Comparison of ENCODE assay signal across 24 cellular contexts in genomic region chr20:62638055-62638570, GRCh38. TPM values are rescaled to one million over a fixed set of nuclear protein-coding genes. Genes with fewer than 3 reads are reported as not detected.
"Had no signal": no experiment of that assay in that cellular context is flagged by ENCODE, and none has a peak within 500 bp of the region (broad histone marks: within the 10 kb centered on the region; RNA-seq: fewer than 3 reads in every experiment).

No MANE protein-coding gene starts in this region.

- H3K4me3 ChIP-seq: colonic mucosa, esophagus squamous epithelium, lower lobe of right lung, prostate gland, skin epidermis, spleen, testis, tibial artery, upper lobe of left lung had no signal

- ATAC-seq: left ventricle myocardium superior; lower lobe of right lung; naive thymus-derived CD8-positive, alpha-beta T cell; right cardiac atrium; stimulated activated memory B cell treated with anti-CD40 and anti-IgM and Interleukin-4, amounts not matched to agents 10 μg/mL and 1 μg/mL and 100 μg/mL, for 72 hours; stimulated activated naive CD8-positive, alpha-beta T cell treated with anti-CD3 and anti-CD28 coated beads, Interleukin-15, Interleukin-2, amounts not matched to agents 100 U/mL and 50 U/mL, for 24 hours had no signal

- H3K36me3 ChIP-seq: colonic mucosa, esophagus squamous epithelium, lower lobe of right lung, prostate gland, spleen, tibial artery, upper lobe of left lung had no signal

- H3K27ac ChIP-seq: colonic mucosa, esophagus squamous epithelium, lower lobe of right lung, prostate gland, skin epidermis, spleen, testis, tibial artery, upper lobe of left lung had no signal

- DNase-seq: colonic mucosa; dermis blood vessel endothelial cell; effector memory CD4-positive, alpha-beta T cell; erythroblast; esophagus squamous epithelium; foreskin melanocyte; left ventricle myocardium superior; lower lobe of right lung; naive thymus-derived CD8-positive, alpha-beta T cell; nephron progenitor cell; spleen; stimulated activated CD4-positive, alpha-beta T cell treated with anti-CD3 and anti-CD28 coated beads, Interleukin-4, amount 100 ng/mL, for 4 hours; stimulated activated naive CD8-positive, alpha-beta T cell treated with anti-CD3 and anti-CD28 coated beads, Interleukin-15, Interleukin-2, amounts not matched to agents 100 U/mL and 50 U/mL, for 24 hours; testis; tibial artery had no signal

- H3K27ac Mint-ChIP-seq: naive thymus-derived CD8-positive, alpha-beta T cell; nephron progenitor cell; stimulated activated memory B cell treated with anti-CD40 and anti-IgM and Interleukin-4, amounts not matched to agents 10 μg/mL and 1 μg/mL and 100 μg/mL, for 72 hours had no signal

- H3K9me3 ChIP-seq: colonic mucosa, esophagus squamous epithelium, lower lobe of right lung, prostate gland, spleen, testis, tibial artery, upper lobe of left lung had no signal

- FAIRE-seq: endometrium, keratinocyte, urothelium cell line had no signal

- H3K4me3 Mint-ChIP-seq: nephron progenitor cell; stimulated activated memory B cell treated with anti-CD40 and anti-IgM and Interleukin-4, amounts not matched to agents 10 μg/mL and 1 μg/mL and 100 μg/mL, for 72 hours had no signal

- H3K36me3 Mint-ChIP-seq: naive thymus-derived CD8-positive, alpha-beta T cell; stimulated activated memory B cell treated with anti-CD40 and anti-IgM and Interleukin-4, amounts not matched to agents 10 μg/mL and 1 μg/mL and 100 μg/mL, for 72 hours had no signal

- H3K9me3 Mint-ChIP-seq: naive thymus-derived CD8-positive, alpha-beta T cell; nephron progenitor cell; stimulated activated memory B cell treated with anti-CD40 and anti-IgM and Interleukin-4, amounts not matched to agents 10 μg/mL and 1 μg/mL and 100 μg/mL, for 72 hours had no signal

- H3K27me3 ChIP-seq: colonic mucosa, testis had no signal

RNA-seq across cellular contexts. Expression of gene SLCO4A1, which starts 4.2 kb away (rescaled TPM):
- total RNA-seq: chondrocyte had no signal
